Comparison of ENCODE assay signal across 20 cellular contexts in genomic region chr10:92846819-92847184, GRCh38. TPM values are rescaled to one million over a fixed set of nuclear protein-coding genes. Genes with fewer than 3 reads are reported as not detected.
DNase-seq lines count a peak whose midpoint lies in the region; ATAC-seq and TF ChIP-seq lines count a peak whose summit lies in the region.
"Had no signal": no experiment of that assay in that cellular context is flagged by ENCODE, and none has a peak within 500 bp of the region (broad histone marks: within the 10 kb centered on the region; RNA-seq: fewer than 3 reads in every experiment).

No MANE protein-coding gene starts in this region.

- H3K4me3 Mint-ChIP-seq in activated naive CD4-positive, alpha-beta T cell treated with anti-CD3 and anti-CD28 coated beads, Interleukin-2, amount 10 ng/mL, durations not matched to agents 7 days and 5 days: peak overlapping the region; percentile 85
- H3K4me3 Mint-ChIP-seq in memory B cell: peak overlapping the region; percentile 24

- H2AFZ ChIP-seq in PC-3 (ENCODE audit: low read length) (no peak overlapping the region), smooth muscle cell (ENCODE audit: low read depth) (no peak overlapping the region)
- H2AFZ ChIP-seq: hepatocyte had no signal

- H3K4me2 ChIP-seq in PC-3 (ENCODE audit: low read length) (peak overlapping the region; percentile 99), smooth muscle cell (no peak overlapping the region)

- H3K27me3 ChIP-seq in PC-3 (ENCODE audit: low read length) (no peaks in the 10 kb centered on the region), smooth muscle cell (ENCODE audit: low read depth) (no peaks in the 10 kb centered on the region)
- H3K27me3 ChIP-seq: hepatocyte, sigmoid colon, SJCRH30 had no signal

- H3K4me3 ChIP-seq in PC-3 (ENCODE audit: low read length): no peak overlapping the region
- no peak overlapping the region for H3K4me3 ChIP-seq in smooth muscle cell
- H3K4me3 ChIP-seq: hepatocyte, sigmoid colon, SJCRH30 had no signal

- H3F3A ChIP-seq in PC-3 (ENCODE audit: low read length, unreplicated experiment): no peaks in the 10 kb centered on the region
- no peaks in the 10 kb centered on the region for H3F3A ChIP-seq in smooth muscle cell (ENCODE audit: low read depth)

- no TSS peak for BruUV-seq in PC-3 (replicated peaks; lab: Mats Ljungman, UMichigan)

- no peak overlapping the region for H3K27ac Mint-ChIP-seq in activated naive CD4-positive, alpha-beta T cell treated with anti-CD3 and anti-CD28 coated beads, Interleukin-2, amount 10 ng/mL, durations not matched to agents 7 days and 5 days
- peak overlapping the region; percentile 75 for H3K27ac Mint-ChIP-seq in memory B cell

- 64% methylated on average over 2 of the region's 2 CpGs for WGBS in smooth muscle cell (ENCODE audit: low lambda C conversion rate)

- CTCF ChIA-PET in activated naive CD4-positive, alpha-beta T cell treated with anti-CD3 and anti-CD28 coated beads, Interleukin-2, amount 10 ng/mL, durations not matched to agents 7 days and 5 days (lab: Charles Lee): interaction anchor here (0.8 to 5.7 kb wide), 4 partner anchors 10 to 39 kb away, joined by 3 to 41 read pairs (median 4); no protein-coding TSS in a partner anchor
- CTCF ChIA-PET in PC-3 (lab: Charles Lee): no interaction called here

- TF ChIP-seq CTCF in PC-3 (conservative IDR thresholded peaks at IDR 0.05; ENCODE audit: low read depth, low read length) (no peak), smooth muscle cell (IDR thresholded peaks at IDR 0.05; ENCODE audit: borderline replicate concordance, insufficient read depth, poor library complexity, severe bottlenecking) (no peak)

- intact Hi-C loops in PC-3 (cut with micrococcal nuclease): no loop called here

- POLR2A ChIA-PET in PC-3 (lab: Charles Lee; ENCODE audit: unreplicated experiment): interaction anchor here (0.6 kb wide), 1 partner anchor 923 kb away, joined by 3 read pairs; the partner anchor contains the start of gene BTAF1

- H4K20me1 ChIP-seq in PC-3 (ENCODE audit: low read length) (no peaks in the 10 kb centered on the region), smooth muscle cell (ENCODE audit: low read depth) (no peaks in the 10 kb centered on the region)

- H3K4me1 Mint-ChIP-seq in activated naive CD4-positive, alpha-beta T cell treated with anti-CD3 and anti-CD28 coated beads, Interleukin-2, amount 10 ng/mL, durations not matched to agents 7 days and 5 days: peaks cover 40% of the 10 kb centered on the region
- H3K4me1 Mint-ChIP-seq in memory B cell: peaks cover 19% of the 10 kb centered on the region

- H3K27ac ChIP-seq in PC-3 (ENCODE audit: low read length) (peak overlapping the region; percentile 59; the same call in 1 of the 2 replicates), smooth muscle cell (ENCODE audit: low read depth) (peak overlapping the region; percentile 47)
- H3K27ac ChIP-seq: hepatocyte, sigmoid colon, SJCRH30 had no signal

- no peaks in the 10 kb centered on the region for H3K36me3 Mint-ChIP-seq in activated naive CD4-positive, alpha-beta T cell treated with anti-CD3 and anti-CD28 coated beads, Interleukin-2, amount 10 ng/mL, durations not matched to agents 7 days and 5 days
- H3K36me3 Mint-ChIP-seq in memory B cell: peaks cover 2% of the 10 kb centered on the region

- H3K36me3 ChIP-seq in PC-3 (ENCODE audit: low read depth, low read length) (no peaks in the 10 kb centered on the region), smooth muscle cell (ENCODE audit: low read depth) (no peaks in the 10 kb centered on the region)
- H3K36me3 ChIP-seq: sigmoid colon, SJCRH30 had no signal

- H3K27me3 Mint-ChIP-seq in activated naive CD4-positive, alpha-beta T cell treated with anti-CD3 and anti-CD28 coated beads, Interleukin-2, amount 10 ng/mL, durations not matched to agents 7 days and 5 days: peaks cover 13% of the 10 kb centered on the region
- H3K27me3 Mint-ChIP-seq in memory B cell: no peaks in the 10 kb centered on the region

- H3K4me1 ChIP-seq in PC-3 (ENCODE audit: insufficient read depth, low read length): peaks cover 24% of the 10 kb centered on the region
- no peaks in the 10 kb centered on the region for H3K4me1 ChIP-seq in smooth muscle cell (ENCODE audit: low read depth)

- H3K79me2 ChIP-seq in PC-3 (ENCODE audit: low read length) (peaks cover 14% of the 10 kb centered on the region), smooth muscle cell (ENCODE audit: low read depth) (no peaks in the 10 kb centered on the region)

- H3K9ac ChIP-seq in PC-3 (ENCODE audit: low read length) (no peak overlapping the region), smooth muscle cell (ENCODE audit: low read depth) (no peak overlapping the region)

- H3K9me3 ChIP-seq in PC-3 (ENCODE audit: low read length): no peaks in the 10 kb centered on the region
- no peaks in the 10 kb centered on the region for H3K9me3 ChIP-seq in smooth muscle cell (replicated peaks; ENCODE audit: low read depth)
- H3K9me3 ChIP-seq: sigmoid colon had no signal

- ATAC-seq in PC-3: peak; percentile 11; the same call in 1 of the 2 replicates
- ATAC-seq in memory B cell (ENCODE audit: low read depth): no peak
- no peak for ATAC-seq in GM19395 (IDR thresholded peaks at IDR 0.05; ENCODE audit: unreplicated experiment)

- H3K9me2 ChIP-seq in PC-3 (replicated peaks; ENCODE audit: low read length): no peaks in the 10 kb centered on the region

- no peak for DNase-seq in activated naive CD4-positive, alpha-beta T cell treated with anti-CD3 and anti-CD28 coated beads, Interleukin-2, amount 10 ng/mL, durations not matched to agents 7 days and 5 days
- no peak for DNase-seq in activated naive CD4-positive, alpha-beta T cell treated with Interleukin-2 at 50 U/mL for 16 hours
- no peak for DNase-seq in PC-3
- no peak for DNase-seq in memory B cell (ENCODE audit: low spot score in 2 of 2)
- no peak for DNase-seq in smooth muscle cell (lab: John Stamatoyannopoulos, UW; ENCODE audit: unreplicated experiment)
- no peak for DNase-seq in HT-29 (ENCODE audit: low spot score)
- no peak for DNase-seq in iPS-NIHi7 (ENCODE audit: extremely low spot score)
- DNase-seq: ACHN; activated CD4-positive, alpha-beta T cell treated with anti-CD3 and anti-CD28 coated beads, Interleukin-2, amount 10 ng/mL, durations not matched to agents 7 days and 5 days; activated T-cell treated with anti-CD3 and anti-CD28 coated beads, Interleukin-2, amount 50 U/mL, for 48 hours; amniotic stem cell; effector memory CD4-positive, alpha-beta T cell; kidney; mesendoderm; NCI-H2029 treated with DMSO at 0.1 percent for 48 hours; occipital lobe; sigmoid colon had no signal

- no peaks in the 10 kb centered on the region for H3K9me3 Mint-ChIP-seq in activated naive CD4-positive, alpha-beta T cell treated with anti-CD3 and anti-CD28 coated beads, Interleukin-2, amount 10 ng/mL, durations not matched to agents 7 days and 5 days
- H3K9me3 Mint-ChIP-seq in memory B cell: no peaks in the 10 kb centered on the region
- H3K9me3 Mint-ChIP-seq: activated CD4-positive, alpha-beta T cell treated with anti-CD3 and anti-CD28 coated beads, Interleukin-2, amount 10 ng/mL, durations not matched to agents 7 days and 5 days had no signal

RNA-seq across cellular contexts. Expression of gene EXOC6, which starts 1.5 kb away (rescaled TPM):
- total RNA-seq in PC-3 (2014; rRNA removed): 5.5 and 5.7 TPM in 2 replicates
- total RNA-seq in smooth muscle cell: 3.3 and 5.2 TPM in 2 replicates
- 1.7 TPM in 2 replicates for polyA plus RNA-seq in smooth muscle cell
- total RNA-seq in HT-29 (2014; rRNA removed; shearing (Covaris generic)): 10.7 and 27.5 TPM in 2 replicates
